In genomic region chr11:6673523-6673922, GRCh38 we compare ENCODE assay signal across 13 cellular contexts.
"Had no signal": no experiment of that assay in that cellular context is flagged by ENCODE, and none has a peak within 500 bp of the region (broad histone marks: within the 10 kb centered on the region; RNA-seq: fewer than 3 reads in every experiment).

No MANE protein-coding gene starts in this region.

- ATAC-seq: gastrocnemius medialis; left lung; stimulated activated naive B cell treated with anti-CD40 and anti-IgM and Interleukin-4, amounts not matched to agents 10 μg/mL and 1 μg/mL and 100 μg/mL, for 72 hours; WTC11 had no signal

- DNase-seq: activated CD4-positive, alpha-beta T cell treated with anti-CD3 and anti-CD28 coated beads for 4 hours; activated effector memory CD4-positive, alpha-beta T cell treated with anti-CD3 and anti-CD28 coated beads, Interleukin-2, amount 50 U/mL, for 16 hours; gastrocnemius medialis; kidney; left lung; mammary epithelial cell; midbrain; retina; spleen; stimulated activated CD4-positive, alpha-beta T cell treated with anti-CD3 and anti-CD28 coated beads, Interleukin-4, amount 100 ng/mL, for 4 hours; stimulated activated naive B cell treated with anti-CD40 and anti-IgM and Interleukin-4, amounts not matched to agents 10 μg/mL and 1 μg/mL and 100 μg/mL, for 72 hours; thyroid gland had no signal

- H3K27ac Mint-ChIP-seq: stimulated activated naive B cell treated with anti-CD40 and anti-IgM and Interleukin-4, amounts not matched to agents 10 μg/mL and 1 μg/mL and 100 μg/mL, for 72 hours; WTC11 had no signal

- H3K36me3 Mint-ChIP-seq: WTC11 had no signal

- H3K4me1 Mint-ChIP-seq: WTC11 had no signal

- H3K9me3 Mint-ChIP-seq: stimulated activated naive B cell treated with anti-CD40 and anti-IgM and Interleukin-4, amounts not matched to agents 10 μg/mL and 1 μg/mL and 100 μg/mL, for 72 hours; WTC11 had no signal

- H3K4me3 Mint-ChIP-seq: stimulated activated naive B cell treated with anti-CD40 and anti-IgM and Interleukin-4, amounts not matched to agents 10 μg/mL and 1 μg/mL and 100 μg/mL, for 72 hours; WTC11 had no signal
